8 cellular contexts compared by ENCODE assay signal in the genomic region with DNA sequence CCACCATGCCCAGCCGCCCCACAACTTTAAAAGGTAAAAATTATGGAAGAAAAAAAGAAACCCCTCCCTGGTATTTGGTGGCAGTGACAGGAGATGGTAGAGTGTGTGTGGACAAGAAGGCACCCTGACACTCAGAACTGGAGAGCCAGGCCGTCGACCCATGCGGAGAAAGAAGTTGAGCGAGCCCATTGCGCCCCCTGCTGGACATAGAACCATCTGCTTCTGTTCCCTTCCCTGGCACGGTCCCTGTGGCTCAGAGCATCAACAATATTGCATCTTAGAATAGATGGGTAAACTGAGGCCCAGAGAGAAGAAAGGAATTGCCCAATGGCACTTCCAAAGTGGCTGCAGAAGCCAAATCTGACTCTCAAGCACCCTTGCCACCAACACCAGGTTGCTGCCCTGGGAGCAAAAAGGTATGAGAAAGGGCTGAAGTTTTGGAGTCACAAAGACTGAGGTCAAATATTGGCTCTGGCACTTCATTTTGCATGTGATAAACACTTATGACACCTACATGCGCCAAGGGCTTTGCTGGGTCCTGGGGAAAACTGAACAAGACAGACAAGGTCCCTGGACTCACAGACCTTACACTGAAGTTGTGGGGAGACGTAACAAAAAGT. TPM values are rescaled to one million over a fixed set of nuclear protein-coding genes. Genes with fewer than 3 reads are reported as not detected.
A peak's percentile ranks its signal among the peaks of the same experiment; 100 is the strongest.
DNase-seq lines count a peak whose midpoint lies in the region; ATAC-seq and TF ChIP-seq lines count a peak whose summit lies in the region.

No MANE protein-coding gene starts in this region.

- H3K4me1 Mint-ChIP-seq in activated CD8-positive, alpha-beta T cell treated with anti-CD3 and anti-CD28 coated beads, Interleukin-2, amount 10 ng/mL, durations not matched to agents 7 days and 5 days (ENCODE audit: low read depth) = no peaks in the 10 kb centered on the region
- peaks cover 3 to 6% of the 10 kb centered on the region in 2 donors for H3K4me1 Mint-ChIP-seq in effector memory CD8-positive, alpha-beta T cell (ENCODE audit: low read depth in 2 of 2)

- H3K4me1 ChIP-seq in HCT116 (ENCODE audit: control insufficient read depth in 1 of 2, insufficient read depth in 2 of 2, low read length in 2 of 2) = no peaks in the 10 kb centered on the region; a peak in 1 of 4 replicates

- no peaks in the 10 kb centered on the region for H3K9me3 Mint-ChIP-seq in activated CD8-positive, alpha-beta T cell treated with anti-CD3 and anti-CD28 coated beads, Interleukin-2, amount 10 ng/mL, durations not matched to agents 7 days and 5 days (ENCODE audit: insufficient read depth)
- H3K9me3 Mint-ChIP-seq in effector memory CD8-positive, alpha-beta T cell = no peaks in the 10 kb centered on the region

- POLR2A ChIA-PET in HCT116 (lab: Charles Lee) = interaction anchor here (0.7 kb wide), 1 partner anchor 44 kb away, joined by 4 read pairs; no protein-coding TSS in a partner anchor
- POLR2A ChIA-PET in activated CD8-positive, alpha-beta T cell treated with anti-CD3 and anti-CD28 coated beads, Interleukin-2, amount 10 ng/mL, durations not matched to agents 7 days and 5 days (lab: Charles Lee) = no interaction called here

- intact Hi-C loops in HCT116 (cut with micrococcal nuclease) = loop anchor here (1.0 to 10.0 kb wide), 4 partner anchors 22 to 405 kb away; partner anchors contain the start of gene RBM4B

- H2AFZ ChIP-seq in HCT116 (ENCODE audit: low read depth, low read length, poor library complexity, severe bottlenecking) = no peak overlapping the region

- RAD21 ChIA-PET in HCT116 (lab: Charles Lee; ENCODE audit: low non-redundant PET in 1 of 2, low total read pairs in 2 of 2, uncharacterized antibody in 2 of 2, unreplicated experiment in 2 of 2) = interaction anchor here in 1 of 2 experiments (0.7 to 0.8 kb wide), 4 partner anchors 12 to 455 kb away, joined by 3 to 5 read pairs (median 4); no protein-coding TSS in a partner anchor

- no peaks in the 10 kb centered on the region for H3K79me2 ChIP-seq in HCT116 (ENCODE audit: insufficient read depth, low read length)

- H3K9me3 ChIP-seq in HCT116 (ENCODE audit: control insufficient read depth in 1 of 2, insufficient read depth in 1 of 2, low read depth in 1 of 2, low read length in 2 of 2) = no peaks in the 10 kb centered on the region

- no peaks in the 10 kb centered on the region for H3K27me3 ChIP-seq in HCT116 (ENCODE audit: insufficient read depth, low read length)

- TF ChIP-seq POLR2A in HCT116 (IDR thresholded peaks at IDR 0.05; ENCODE audit: borderline replicate concordance, extremely low read depth, insufficient read depth, insufficient read length) = no peak

- H3K9ac ChIP-seq in HCT116 (ENCODE audit: low read length) = no peak overlapping the region

- no peak overlapping the region for H3K27ac ChIP-seq in HCT116 (ENCODE audit: low read depth, low read length)

- TF ChIP-seq CTCF in HCT116 (IDR thresholded peaks at IDR 0.05 in 2 of 3, conservative IDR thresholded peaks at IDR 0.05 in 1 of 3; ENCODE audit: borderline replicate concordance in 1 of 3, insufficient read depth in 1 of 3, low read depth in 2 of 3, low read length in 2 of 3) = peak; percentile 89 to 98 (median 95)

- ATAC-seq in HCT116 (peak; percentile 96), GM21515 (IDR thresholded peaks at IDR 0.05; ENCODE audit: unreplicated experiment) (no peak)
- ATAC-seq in activated CD8-positive, alpha-beta T cell treated with anti-CD3 and anti-CD28 coated beads, Interleukin-2, amount 10 ng/mL, durations not matched to agents 7 days and 5 days = peak; percentile 92
- peak; percentile 69 for ATAC-seq in effector memory CD8-positive, alpha-beta T cell (replicated peaks)

- H3K27me3 Mint-ChIP-seq in activated CD8-positive, alpha-beta T cell treated with anti-CD3 and anti-CD28 coated beads, Interleukin-2, amount 10 ng/mL, durations not matched to agents 7 days and 5 days (ENCODE audit: low read depth) = no peaks in the 10 kb centered on the region
- no peaks in the 10 kb centered on the region for H3K27me3 Mint-ChIP-seq in effector memory CD8-positive, alpha-beta T cell

- H3K9me2 ChIP-seq in HCT116 (ENCODE audit: insufficient read depth) = no peaks in the 10 kb centered on the region

- H3K36me3 Mint-ChIP-seq in activated CD8-positive, alpha-beta T cell treated with anti-CD3 and anti-CD28 coated beads, Interleukin-2, amount 10 ng/mL, durations not matched to agents 7 days and 5 days (ENCODE audit: low read depth) = peaks cover 13% of the 10 kb centered on the region
- H3K36me3 Mint-ChIP-seq in effector memory CD8-positive, alpha-beta T cell (ENCODE audit: insufficient read depth) = peaks cover 14% of the 10 kb centered on the region

- no peak overlapping the region for H3K27ac Mint-ChIP-seq in activated CD8-positive, alpha-beta T cell treated with anti-CD3 and anti-CD28 coated beads, Interleukin-2, amount 10 ng/mL, durations not matched to agents 7 days and 5 days
- H3K27ac Mint-ChIP-seq in effector memory CD8-positive, alpha-beta T cell = peak overlapping the region in 1 of 2 donors; percentile 59

- H3K36me3 ChIP-seq in HCT116 (ENCODE audit: control insufficient read depth in 1 of 2, insufficient read depth in 2 of 2, low read length in 2 of 2) = peaks cover 4% of the 10 kb centered on the region in 2 experiments; a peak in 3 of 4 replicates

- no peaks in the 10 kb centered on the region for H4K20me1 ChIP-seq in HCT116 (ENCODE audit: insufficient read depth)

- no TSS peak for BruUV-seq in HCT116 (replicated peaks; lab: Mats Ljungman, UMichigan)

- H3K4me2 ChIP-seq in HCT116 (ENCODE audit: low read length) = no peak overlapping the region

- H3K4me3 ChIP-seq in HCT116 (replicated peaks in 1 of 2; ENCODE audit: low read depth in 1 of 2, low read length in 2 of 2) = no peak overlapping the region

- H3K4me3 Mint-ChIP-seq in activated CD8-positive, alpha-beta T cell treated with anti-CD3 and anti-CD28 coated beads, Interleukin-2, amount 10 ng/mL, durations not matched to agents 7 days and 5 days = no peak overlapping the region
- no peak overlapping the region for H3K4me3 Mint-ChIP-seq in effector memory CD8-positive, alpha-beta T cell

- DNase-seq in AG20443 (ENCODE audit: low spot score) = peak; percentile 85
- DNase-seq in HCT116 (ENCODE audit: low read depth, low spot score) = peak; percentile 44
- DNase-seq in NCI-H82 (lab: John Stamatoyannopoulos, UW) = peak; percentile 88
- peak; percentile 84 for DNase-seq in activated CD8-positive, alpha-beta T cell treated with anti-CD3 and anti-CD28 coated beads, Interleukin-2, amount 10 ng/mL, durations not matched to agents 7 days and 5 days
- DNase-seq in effector memory CD8-positive, alpha-beta T cell = peak; percentile 61 to 66 (median 65)
- DNase-seq in midbrain (lab: John Stamatoyannopoulos, UW) = peak; percentile 69
- DNase-seq in stimulated activated CD8-positive, alpha-beta memory T cell treated with anti-CD3 and anti-CD28 coated beads, Interleukin-4, amount 100 ng/mL, for 24 hours (ENCODE audit: low read depth) = peak; percentile 62

- TF ChIP-seq RAD21 in HCT116 (IDR thresholded peaks at IDR 0.05; ENCODE audit: low read depth) = peak; percentile 91

- CTCF ChIA-PET in HCT116 (lab: Charles Lee) = interaction anchor here (0.7 to 1.8 kb wide), 10 partner anchors 9 to 248 kb away, joined by 3 to 14 read pairs (median 5); partner anchors contain the start of gene MRPL11
- CTCF ChIA-PET in activated CD8-positive, alpha-beta T cell treated with anti-CD3 and anti-CD28 coated beads, Interleukin-2, amount 10 ng/mL, durations not matched to agents 7 days and 5 days (lab: Charles Lee) = interaction anchor here (0.8 to 2.9 kb wide), 14 partner anchors 9 to 53 kb away, joined by 3 to 19 read pairs (median 5); partner anchors contain the start of gene MRPL11

TF ChIP-seq in HCT116, 20 proteins besides CTCF, POLR2A, EP300 and RAD21:
- no peak for TF ChIP-seq EZH2 (IDR thresholded peaks at IDR 0.05)
- TF ChIP-seq SIN3A (IDR thresholded peaks at IDR 0.05; ENCODE audit: low read depth) = no peak
- TF ChIP-seq POLR2AphosphoS5 (IDR thresholded peaks at IDR 0.05; ENCODE audit: low read depth, low read length) = no peak
- TF ChIP-seq EGR1 (IDR thresholded peaks at IDR 0.05; ENCODE audit: low read depth) = no peak
- no peak for TF ChIP-seq YY1 (IDR thresholded peaks at IDR 0.05; ENCODE audit: extremely low read depth, insufficient replicate concordance, low read depth, low read length)
- TF ChIP-seq ZNF274 (IDR thresholded peaks at IDR 0.05; ENCODE audit: low read depth, low read length) = no peak
- no peak for TF ChIP-seq CEBPB (IDR thresholded peaks at IDR 0.05; ENCODE audit: low read depth)
TF ChIP-seq in HCT116: peak in this region for 0.

RNA-seq across cellular contexts. Expression of gene MRPL11, which starts 8.6 kb away (rescaled TPM):
- 126 TPM for total RNA-seq in HCT116 (2021; ENCODE audit: unreplicated experiment)
- 95.0 and 134 TPM in 2 replicates for polyA plus RNA-seq in HCT116 (2012)
- total RNA-seq in activated CD8-positive, alpha-beta T cell treated with anti-CD3 and anti-CD28 coated beads, Interleukin-2, amount 10 ng/mL, durations not matched to agents 7 days and 5 days = 100 to 1,000 TPM in 1 of 2 experiments, 10 to 100 TPM in 1; 93.7 to 100 TPM

RNA-seq across cellular contexts. Expression of gene NPAS4, which starts 9.3 kb away (rescaled TPM):
- total RNA-seq in HCT116 (2021; ENCODE audit: unreplicated experiment) = not detected
- polyA plus RNA-seq in HCT116 (2012) = not detected in 2 replicates
- under 1 TPM; 0.18 to 0.34 TPM for total RNA-seq in activated CD8-positive, alpha-beta T cell treated with anti-CD3 and anti-CD28 coated beads, Interleukin-2, amount 10 ng/mL, durations not matched to agents 7 days and 5 days

RNA-seq across cellular contexts. Expression of gene PELI3, which starts 36.6 kb away (rescaled TPM):
- total RNA-seq in HCT116 (2021; ENCODE audit: unreplicated experiment) = 12.8 TPM
- 5.8 and 6.5 TPM in 2 replicates for polyA plus RNA-seq in HCT116 (2012)
- 1 to 10 TPM; 5.1 to 5.8 TPM for total RNA-seq in activated CD8-positive, alpha-beta T cell treated with anti-CD3 and anti-CD28 coated beads, Interleukin-2, amount 10 ng/mL, durations not matched to agents 7 days and 5 days

RNA-seq across cellular contexts. Expression of gene DPP3, which starts 50.1 kb away (rescaled TPM):
- total RNA-seq in HCT116 (2021; ENCODE audit: unreplicated experiment) = 55.6 TPM
- 55.7 and 59.8 TPM in 2 replicates for polyA plus RNA-seq in HCT116 (2012)
- 10 to 100 TPM; 73.3 to 79.1 TPM for total RNA-seq in activated CD8-positive, alpha-beta T cell treated with anti-CD3 and anti-CD28 coated beads, Interleukin-2, amount 10 ng/mL, durations not matched to agents 7 days and 5 days

RNA-seq across cellular contexts. Expression of gene SLC29A2, which starts 58.5 kb away (rescaled TPM):
- 39.7 TPM for total RNA-seq in HCT116 (2021; ENCODE audit: unreplicated experiment)
- polyA plus RNA-seq in HCT116 (2012) = 24.1 and 26.8 TPM in 2 replicates
- 10 to 100 TPM; 10.0 to 11.1 TPM for total RNA-seq in activated CD8-positive, alpha-beta T cell treated with anti-CD3 and anti-CD28 coated beads, Interleukin-2, amount 10 ng/mL, durations not matched to agents 7 days and 5 days
